20 cellular contexts compared by ENCODE assay signal in the genomic region with DNA sequence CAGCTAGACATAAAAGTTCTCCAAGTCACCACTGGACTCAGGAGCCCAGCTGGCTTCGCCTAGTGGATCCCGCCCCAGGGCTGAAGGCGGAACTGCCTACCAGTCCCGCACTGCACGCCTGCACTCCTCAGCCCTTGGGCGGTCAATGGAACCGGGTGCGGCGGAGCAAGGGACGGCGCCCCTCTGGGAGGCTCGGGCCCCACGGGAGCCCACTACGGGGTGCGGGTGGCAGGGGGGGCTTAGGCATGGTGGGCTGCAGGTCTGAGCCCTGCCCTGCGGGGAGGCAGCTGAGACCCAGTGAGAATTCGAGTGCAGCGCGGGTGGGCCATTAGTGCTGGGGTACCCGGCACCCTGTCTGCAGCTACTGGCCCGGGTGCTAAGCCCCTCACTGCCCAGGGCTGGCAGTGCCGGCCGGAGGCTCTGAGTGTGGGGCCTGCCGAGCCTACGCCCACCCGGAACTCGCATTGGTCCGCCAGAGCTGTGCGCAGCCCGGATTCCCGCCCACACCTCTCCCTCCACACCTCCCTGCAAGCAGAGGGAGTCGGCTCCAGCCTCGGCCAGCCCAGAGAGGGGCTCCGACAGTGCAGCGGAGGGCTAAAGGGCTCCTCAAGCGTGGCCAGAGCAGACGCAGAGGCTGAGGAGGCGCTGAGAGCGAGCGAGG. TPM values are rescaled to one million over a fixed set of nuclear protein-coding genes. Genes with fewer than 3 reads are reported as not detected.
DNase-seq lines count a peak whose midpoint lies in the region; ATAC-seq and TF ChIP-seq lines count a peak whose summit lies in the region.
"Had no signal": no experiment of that assay in that cellular context is flagged by ENCODE, and none has a peak within 500 bp of the region (broad histone marks: within the 10 kb centered on the region; RNA-seq: fewer than 3 reads in every experiment).

No MANE protein-coding gene starts in this region.

- no peaks in the 10 kb centered on the region for H3K36me3 ChIP-seq in upper lobe of right lung
- H3K36me3 ChIP-seq: BLaER1, HAP-1 had no signal

- H3K27me3 ChIP-seq in upper lobe of right lung: no peaks in the 10 kb centered on the region
- H3K27me3 ChIP-seq: BLaER1 had no signal

- no peak overlapping the region for H3K4me3 Mint-ChIP-seq in stimulated activated naive CD8-positive, alpha-beta T cell treated with anti-CD3 and anti-CD28 coated beads, Interleukin-15, amount 100 ng/mL, for 72 hours
- H3K4me3 Mint-ChIP-seq in natural killer cell treated with Interleukin-12 subunit alpha and Interleukin-12 subunit beta and Interleukin-15 and Interleukin-18, amount 100 ng/mL, for 72 hours: no peak overlapping the region
- H3K4me3 Mint-ChIP-seq: B cell; CD4-positive, alpha-beta T cell; CD8-positive, alpha-beta memory T cell; HFFc6 had no signal

- ATAC-seq in stimulated activated naive CD8-positive, alpha-beta T cell treated with anti-CD3 and anti-CD28 coated beads, Interleukin-15, amount 100 ng/mL, for 72 hours: peak; percentile 71
- no peak for ATAC-seq in stimulated activated naive CD8-positive, alpha-beta T cell treated with anti-CD3 and anti-CD28 coated beads, Interleukin-15, Interleukin-2, amounts not matched to agents 100 U/mL and 50 U/mL, for 24 hours
- peak; percentile 13 to 24 for ATAC-seq in natural killer cell treated with Interleukin-12 subunit alpha and Interleukin-12 subunit beta and Interleukin-15 and Interleukin-18, amount 100 ng/mL, for 72 hours
- peak; percentile 36 for ATAC-seq in upper lobe of right lung
- ATAC-seq: GM12878 had no signal

- intact Hi-C loops in upper lobe of right lung (cut with DNase I): no loop called here

- H3K4me3 ChIP-seq in upper lobe of right lung: no peak overlapping the region
- H3K4me3 ChIP-seq: BLaER1, GM12878, HAP-1 had no signal

- DNase-seq in stimulated activated naive CD8-positive, alpha-beta T cell treated with anti-CD3 and anti-CD28 coated beads, Interleukin-15, amount 100 ng/mL, for 72 hours: no peak
- DNase-seq in stimulated activated naive CD8-positive, alpha-beta T cell treated with anti-CD3 and anti-CD28 coated beads, Interleukin-15, Interleukin-2, amounts not matched to agents 100 U/mL and 50 U/mL, for 24 hours: no peak
- no peak for DNase-seq in natural killer cell treated with Interleukin-12 subunit alpha and Interleukin-12 subunit beta and Interleukin-15 and Interleukin-18, amount 100 ng/mL, for 72 hours (ENCODE audit: low spot score)
- DNase-seq in upper lobe of right lung: no peak
- DNase-seq in SW 1271 (lab: John Stamatoyannopoulos, UW): no peak
- DNase-seq in mucosa of gallbladder (ENCODE audit: low spot score): no peak
- DNase-seq: CD4-positive, alpha-beta T cell; CD8-positive, alpha-beta memory T cell; DMS 273 treated with DMSO at 0.1 percent for 48 hours; DMS79; EL; GDM1; GOT3; HFFc6 had no signal

- no peak for TF ChIP-seq CTCF in upper lobe of right lung (IDR thresholded peaks at IDR 0.05)

- peaks cover 5% of the 10 kb centered on the region for H3K36me3 Mint-ChIP-seq in natural killer cell treated with Interleukin-12 subunit alpha and Interleukin-12 subunit beta and Interleukin-15 and Interleukin-18, amount 100 ng/mL, for 72 hours

- no peak overlapping the region for H3K27ac Mint-ChIP-seq in stimulated activated naive CD8-positive, alpha-beta T cell treated with anti-CD3 and anti-CD28 coated beads, Interleukin-15, amount 100 ng/mL, for 72 hours
- no peak overlapping the region for H3K27ac Mint-ChIP-seq in natural killer cell treated with Interleukin-12 subunit alpha and Interleukin-12 subunit beta and Interleukin-15 and Interleukin-18, amount 100 ng/mL, for 72 hours
- H3K27ac Mint-ChIP-seq: B cell; CD4-positive, alpha-beta T cell; CD8-positive, alpha-beta memory T cell; HFFc6 had no signal

- H3K4me1 ChIP-seq in upper lobe of right lung: no peaks in the 10 kb centered on the region
- H3K4me1 ChIP-seq: BLaER1, HAP-1 had no signal

- no peaks in the 10 kb centered on the region for H3K4me1 Mint-ChIP-seq in stimulated activated naive CD8-positive, alpha-beta T cell treated with anti-CD3 and anti-CD28 coated beads, Interleukin-15, amount 100 ng/mL, for 72 hours
- H3K4me1 Mint-ChIP-seq in natural killer cell treated with Interleukin-12 subunit alpha and Interleukin-12 subunit beta and Interleukin-15 and Interleukin-18, amount 100 ng/mL, for 72 hours (ENCODE audit: low read depth in 2 of 2): no peaks in the 10 kb centered on the region
- H3K4me1 Mint-ChIP-seq: B cell; CD8-positive, alpha-beta memory T cell had no signal

- H3K9me3 Mint-ChIP-seq in stimulated activated naive CD8-positive, alpha-beta T cell treated with anti-CD3 and anti-CD28 coated beads, Interleukin-15, amount 100 ng/mL, for 72 hours: peaks cover 0 to 5% of the 10 kb centered on the region in 2 donors
- no peaks in the 10 kb centered on the region for H3K9me3 Mint-ChIP-seq in natural killer cell treated with Interleukin-12 subunit alpha and Interleukin-12 subunit beta and Interleukin-15 and Interleukin-18, amount 100 ng/mL, for 72 hours
- H3K9me3 Mint-ChIP-seq: CD4-positive, alpha-beta T cell; CD8-positive, alpha-beta memory T cell; HFFc6 had no signal

- no peaks in the 10 kb centered on the region for H3K9me3 ChIP-seq in upper lobe of right lung
- H3K9me3 ChIP-seq: HAP-1 had no signal

- no peak overlapping the region for H3K27ac ChIP-seq in upper lobe of right lung
- H3K27ac ChIP-seq: 22Rv1, BLaER1, C4-2B had no signal

- H3K27me3 Mint-ChIP-seq in stimulated activated naive CD8-positive, alpha-beta T cell treated with anti-CD3 and anti-CD28 coated beads, Interleukin-15, amount 100 ng/mL, for 72 hours: peaks cover 11% of the 10 kb centered on the region
- H3K27me3 Mint-ChIP-seq in natural killer cell treated with Interleukin-12 subunit alpha and Interleukin-12 subunit beta and Interleukin-15 and Interleukin-18, amount 100 ng/mL, for 72 hours: peaks cover 26 to 59% of the 10 kb centered on the region in 2 donors

RNA-seq across cellular contexts. Expression of a gene that starts 11.4 kb away (rescaled TPM):
- 10 to 100 TPM; 25.4 to 30.3 TPM for total RNA-seq in natural killer cell treated with Interleukin-12 subunit alpha and Interleukin-12 subunit beta and Interleukin-15 and Interleukin-18, amount 100 ng/mL, for 72 hours
- 14.0 TPM for total RNA-seq in upper lobe of right lung
- 17.0 TPM for total RNA-seq in mucosa of gallbladder
